In the genomic region with DNA sequence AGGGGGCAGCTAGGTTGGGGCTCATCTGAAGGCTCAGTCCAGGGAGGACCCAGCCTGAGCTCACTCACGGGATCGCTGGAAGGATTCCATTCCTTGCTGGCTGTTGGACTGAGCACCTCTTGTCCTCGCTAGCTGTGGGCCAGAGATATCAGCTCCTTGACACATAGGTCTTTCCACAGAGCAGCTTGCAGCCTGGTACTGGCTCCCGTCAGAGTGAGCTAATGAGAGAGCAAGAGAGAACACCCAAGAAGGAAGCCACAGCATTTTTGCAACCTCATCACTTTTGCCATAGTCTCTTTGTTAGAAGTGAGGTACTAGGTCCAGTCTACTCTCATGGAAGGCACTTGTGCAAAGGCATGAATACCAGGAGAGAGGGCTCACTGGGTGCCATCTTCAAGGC, we compare ENCODE assay signal across 16 cellular contexts.
"Had no signal": no experiment of that assay in that cellular context is flagged by ENCODE, and none has a peak within 500 bp of the region (broad histone marks: within the 10 kb centered on the region; RNA-seq: fewer than 3 reads in every experiment).

No MANE protein-coding gene starts in this region.

- H3K27ac ChIP-seq: ascending aorta, hepatocyte, psoas muscle, sigmoid colon, upper lobe of left lung had no signal

- H3K4me3 Mint-ChIP-seq: nephron progenitor cell; stimulated activated naive CD8-positive, alpha-beta T cell treated with anti-CD3 and anti-CD28 coated beads, Interleukin-15, amount 100 ng/mL, for 72 hours had no signal

- DNase-seq: activated CD4-positive, alpha-beta T cell treated with anti-CD3 and anti-CD28 coated beads, Interleukin-2, amount 50 U/mL, for 1 hour; activated naive CD4-positive, alpha-beta T cell treated with Interleukin-2 at 50 U/mL for 16 hours; mesendoderm; nephron progenitor cell; occipital lobe; psoas muscle; sigmoid colon; stimulated activated CD4-positive, alpha-beta T cell treated with anti-CD3 and anti-CD28 coated beads, Interleukin-1b, Interleukin-23, amount 100 ng/mL, for 48 hours; stimulated activated naive CD8-positive, alpha-beta T cell treated with anti-CD3 and anti-CD28 coated beads, Interleukin-15, amount 100 ng/mL, for 72 hours; T-helper 9 cell had no signal

- H3K27ac Mint-ChIP-seq: nephron progenitor cell; stimulated activated naive CD8-positive, alpha-beta T cell treated with anti-CD3 and anti-CD28 coated beads, Interleukin-15, amount 100 ng/mL, for 72 hours had no signal

- H3K79me2 ChIP-seq: hepatocyte had no signal

- H3K4me2 ChIP-seq: hepatocyte had no signal

- H2AFZ ChIP-seq: hepatocyte had no signal

- H3K4me3 ChIP-seq: ascending aorta, hepatocyte, psoas muscle, sigmoid colon, upper lobe of left lung had no signal

- FAIRE-seq: endometrium, keratinocyte had no signal

- H3K27me3 ChIP-seq: ascending aorta, hepatocyte, upper lobe of left lung had no signal

- H3K36me3 ChIP-seq: ascending aorta, sigmoid colon, upper lobe of left lung had no signal

- ATAC-seq: activated CD4-positive, CD25-positive, alpha-beta regulatory T cell treated with anti-CD3 and anti-CD28 coated beads, Interleukin-2, amount 50 U/mL, for 24 hours; psoas muscle; stimulated activated naive CD8-positive, alpha-beta T cell treated with anti-CD3 and anti-CD28 coated beads, Interleukin-15, amount 100 ng/mL, for 72 hours had no signal

- H3K9me3 ChIP-seq: ascending aorta, psoas muscle, sigmoid colon, upper lobe of left lung had no signal

- H3K9me3 Mint-ChIP-seq: stimulated activated naive CD8-positive, alpha-beta T cell treated with anti-CD3 and anti-CD28 coated beads, Interleukin-15, amount 100 ng/mL, for 72 hours had no signal
